8 cellular contexts compared by ENCODE assay signal in genomic region chr6:82246802-82247633, GRCh38. TPM values are rescaled to one million over a fixed set of nuclear protein-coding genes. Genes with fewer than 3 reads are reported as not detected.
DNase-seq lines count a peak whose midpoint lies in the region; ATAC-seq and TF ChIP-seq lines count a peak whose summit lies in the region.

No MANE protein-coding gene starts in this region.

- H3K9me3 ChIP-seq in CD4-positive, CD25-positive, alpha-beta regulatory T cell (ENCODE audit: control insufficient read depth in 2 of 2, low read length in 2 of 2) = no peaks in the 10 kb centered on the region
- H3K9me3 ChIP-seq in neutrophil = no peaks in the 10 kb centered on the region

- H3K36me3 Mint-ChIP-seq in CD4-positive, CD25-positive, alpha-beta regulatory T cell = peaks cover 12% of the 10 kb centered on the region
- H3K36me3 Mint-ChIP-seq in activated naive CD4-positive, alpha-beta T cell treated with anti-CD3 and anti-CD28 coated beads, Interleukin-2, amount 50 U/mL, for 24 hours = peaks cover 15% of the 10 kb centered on the region
- H3K36me3 Mint-ChIP-seq in glutamatergic neuron (ENCODE audit: unreplicated experiment) = no peaks in the 10 kb centered on the region

- H3K36me3 ChIP-seq in CD4-positive, CD25-positive, alpha-beta regulatory T cell (ENCODE audit: control insufficient read depth, insufficient read depth, low read length) = no peaks in the 10 kb centered on the region
- H3K36me3 ChIP-seq in neutrophil = no peaks in the 10 kb centered on the region

- peak overlapping the region; percentile 98 to 99 (median 99) for H3K27ac Mint-ChIP-seq in CD4-positive, CD25-positive, alpha-beta regulatory T cell
- H3K27ac Mint-ChIP-seq in activated naive CD4-positive, alpha-beta T cell treated with anti-CD3 and anti-CD28 coated beads, Interleukin-2, amount 50 U/mL, for 24 hours = peak overlapping the region; percentile 97
- peak overlapping the region; percentile 93 for H3K27ac Mint-ChIP-seq in glutamatergic neuron (ENCODE audit: unreplicated experiment)

- no peaks in the 10 kb centered on the region for H3K27me3 ChIP-seq in CD4-positive, CD25-positive, alpha-beta regulatory T cell (ENCODE audit: control insufficient read depth, insufficient read depth, low read length)
- no peaks in the 10 kb centered on the region for H3K27me3 ChIP-seq in neutrophil

- TF ChIP-seq CTCF in glutamatergic neuron (IDR thresholded peaks at IDR 0.05; ENCODE audit: partially characterized antibody, unreplicated experiment) = no peak
- TF ChIP-seq CTCF in neutrophil (IDR thresholded peaks at IDR 0.05) = no peak

- H3K4me3 ChIP-seq in CD4-positive, CD25-positive, alpha-beta regulatory T cell (ENCODE audit: low read depth, low read length) = peak overlapping the region; percentile 94
- peak overlapping the region; percentile 70 to 71 for H3K4me3 ChIP-seq in neutrophil (ENCODE audit: low read depth in 1 of 2, low read length in 1 of 2)

- H3K4me1 Mint-ChIP-seq in CD4-positive, CD25-positive, alpha-beta regulatory T cell = peaks cover 28 to 53% (median 39%) of the 10 kb centered on the region in 4 donors
- H3K4me1 Mint-ChIP-seq in activated naive CD4-positive, alpha-beta T cell treated with anti-CD3 and anti-CD28 coated beads, Interleukin-2, amount 50 U/mL, for 24 hours = peaks cover 43% of the 10 kb centered on the region
- H3K4me1 Mint-ChIP-seq in glutamatergic neuron (ENCODE audit: low read depth, unreplicated experiment) = peaks cover 16% of the 10 kb centered on the region

- no peaks in the 10 kb centered on the region for H3K27me3 Mint-ChIP-seq in CD4-positive, CD25-positive, alpha-beta regulatory T cell
- H3K27me3 Mint-ChIP-seq in activated naive CD4-positive, alpha-beta T cell treated with anti-CD3 and anti-CD28 coated beads, Interleukin-2, amount 50 U/mL, for 24 hours = no peaks in the 10 kb centered on the region
- H3K27me3 Mint-ChIP-seq in glutamatergic neuron (ENCODE audit: unreplicated experiment) = peaks cover 4% of the 10 kb centered on the region

- peaks cover 38% of the 10 kb centered on the region for H3K4me1 ChIP-seq in CD4-positive, CD25-positive, alpha-beta regulatory T cell (ENCODE audit: control insufficient read depth, insufficient read depth, low read length, poor library complexity, severe bottlenecking)
- H3K4me1 ChIP-seq in neutrophil (ENCODE audit: control insufficient read depth in 1 of 2, insufficient read depth in 1 of 2, low read depth in 1 of 2, low read length in 1 of 2) = peaks cover 14 to 18% of the 10 kb centered on the region in 2 experiments

- peak overlapping the region; percentile 97 to 99 (median 98) for H3K4me3 Mint-ChIP-seq in CD4-positive, CD25-positive, alpha-beta regulatory T cell
- H3K4me3 Mint-ChIP-seq in activated naive CD4-positive, alpha-beta T cell treated with anti-CD3 and anti-CD28 coated beads, Interleukin-2, amount 50 U/mL, for 24 hours = peak overlapping the region; percentile 91
- H3K4me3 Mint-ChIP-seq in glutamatergic neuron (ENCODE audit: unreplicated experiment) = peak overlapping the region; percentile 96

- DNase-seq in CD4-positive, CD25-positive, alpha-beta regulatory T cell = peak in 1 of 3 donors; percentile 50
- peak; percentile 32 for DNase-seq in NCI-H2171 (lab: John Stamatoyannopoulos, UW)
- peak; percentile 71 for DNase-seq in glutamatergic neuron
- no peak for DNase-seq in ureter (ENCODE audit: low spot score)

- peaks cover 0 to 2% (median 0%) of the 10 kb centered on the region in 7 donors for H3K9me3 Mint-ChIP-seq in CD4-positive, CD25-positive, alpha-beta regulatory T cell
- H3K9me3 Mint-ChIP-seq in activated naive CD4-positive, alpha-beta T cell treated with anti-CD3 and anti-CD28 coated beads, Interleukin-2, amount 50 U/mL, for 24 hours = no peaks in the 10 kb centered on the region
- peaks cover 2% of the 10 kb centered on the region for H3K9me3 Mint-ChIP-seq in glutamatergic neuron (ENCODE audit: unreplicated experiment)

- H3K27ac ChIP-seq in CD4-positive, CD25-positive, alpha-beta regulatory T cell (ENCODE audit: insufficient read depth, low read length, poor library complexity, severe bottlenecking) = peak overlapping the region; percentile 78
- H3K27ac ChIP-seq in neutrophil = peak overlapping the region; percentile 59

- peak; percentile 59 to 67 for ATAC-seq in CD4-positive, CD25-positive, alpha-beta regulatory T cell (ENCODE audit: low read depth in 2 of 2)
- ATAC-seq in GM18519 (IDR thresholded peaks at IDR 0.05; ENCODE audit: low FRiP score, unreplicated experiment) = peak; percentile 41
- ATAC-seq in HG03025 (IDR thresholded peaks at IDR 0.05; ENCODE audit: low FRiP score, unreplicated experiment) = peak; percentile 48

RNA-seq across cellular contexts. Expression of gene IBTK, which starts 0.5 kb away (rescaled TPM):
- 29.2 TPM for total RNA-seq in CD4-positive, CD25-positive, alpha-beta regulatory T cell
- 10 to 100 TPM; 22.2 to 26.9 (median 22.6) TPM for polyA plus RNA-seq in CD4-positive, CD25-positive, alpha-beta regulatory T cell
- total RNA-seq in glutamatergic neuron (ENCODE audit: unreplicated experiment) = 36.1 TPM
- total RNA-seq in ureter = 40.6 TPM
